ENCODE assay signal across 1 cellular context in the genomic region with DNA sequence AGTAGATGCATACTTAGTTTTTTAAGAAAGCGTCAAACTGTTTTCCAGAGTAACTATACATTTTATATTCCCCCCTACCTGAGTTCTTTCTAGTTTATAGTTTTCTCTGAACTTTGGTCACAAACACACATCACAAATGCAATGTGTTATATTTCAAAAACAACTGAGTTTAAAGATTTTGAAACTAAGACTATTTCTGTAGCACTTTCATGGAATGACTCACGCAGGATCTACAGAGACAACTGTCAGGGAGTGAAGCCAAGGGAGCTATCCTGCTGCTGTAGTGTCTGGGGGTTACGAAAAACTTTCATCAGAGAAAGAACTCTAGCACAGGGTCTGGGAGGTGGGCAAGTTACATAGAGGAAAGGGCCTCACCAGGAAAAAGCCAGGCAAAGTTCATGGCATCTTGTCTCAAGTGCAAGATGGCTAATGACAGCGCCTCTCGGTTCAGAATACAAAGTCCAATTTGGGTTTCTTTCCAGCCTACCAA.
A peak's percentile ranks its signal among the peaks of the same experiment; 100 is the strongest.
TF ChIP-seq lines count a peak whose summit lies in the region.

No MANE protein-coding gene starts in this region.

TF ChIP-seq in GM12878, 131 proteins besides CTCF, POLR2A, EP300 and RAD21:
- peak; percentile 43 for TF ChIP-seq JUNB (IDR thresholded peaks at IDR 0.05)
- TF ChIP-seq, protein P1, sequence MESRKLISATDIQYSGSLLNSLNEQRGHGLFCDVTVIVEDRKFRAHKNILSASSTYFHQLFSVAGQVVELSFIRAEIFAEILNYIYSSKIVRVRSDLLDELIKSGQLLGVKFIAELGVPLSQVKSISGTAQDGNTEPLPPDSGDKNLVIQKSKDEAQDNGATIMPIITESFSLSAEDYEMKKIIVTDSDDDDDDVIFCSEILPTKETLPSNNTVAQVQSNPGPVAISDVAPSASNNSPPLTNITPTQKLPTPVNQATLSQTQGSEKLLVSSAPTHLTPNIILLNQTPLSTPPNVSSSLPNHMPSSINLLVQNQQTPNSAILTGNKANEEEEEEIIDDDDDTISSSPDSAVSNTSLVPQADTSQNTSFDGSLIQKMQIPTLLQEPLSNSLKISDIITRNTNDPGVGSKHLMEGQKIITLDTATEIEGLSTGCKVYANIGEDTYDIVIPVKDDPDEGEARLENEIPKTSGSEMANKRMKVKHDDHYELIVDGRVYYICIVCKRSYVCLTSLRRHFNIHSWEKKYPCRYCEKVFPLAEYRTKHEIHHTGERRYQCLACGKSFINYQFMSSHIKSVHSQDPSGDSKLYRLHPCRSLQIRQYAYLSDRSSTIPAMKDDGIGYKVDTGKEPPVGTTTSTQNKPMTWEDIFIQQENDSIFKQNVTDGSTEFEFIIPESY (IDR thresholded peaks at IDR 0.05), result no peak
TF ChIP-seq in GM12878: peak in this region for 1.
